17 cellular contexts compared by ENCODE assay signal in genomic region chr4:143393195-143393594, GRCh38. TPM values are rescaled to one million over a fixed set of nuclear protein-coding genes. Genes with fewer than 3 reads are reported as not detected.
DNase-seq lines count a peak whose midpoint lies in the region; ATAC-seq and TF ChIP-seq lines count a peak whose summit lies in the region.
"Had no signal": no experiment of that assay in that cellular context is flagged by ENCODE, and none has a peak within 500 bp of the region (broad histone marks: within the 10 kb centered on the region; RNA-seq: fewer than 3 reads in every experiment).

No MANE protein-coding gene starts in this region.

- no peaks in the 10 kb centered on the region for H3K27me3 ChIP-seq in DOHH2 (ENCODE audit: control insufficient read depth, low read length)

- H3K27ac ChIP-seq in DOHH2 (ENCODE audit: low read depth, low read length) = peak overlapping the region; percentile 96
- H3K27ac ChIP-seq in coronary artery = peak overlapping the region; percentile 37 to 57
- H3K27ac ChIP-seq in substantia nigra (ENCODE audit: low read depth, low read length, poor library complexity, severe bottlenecking) = peak overlapping the region; percentile 66
- H3K27ac ChIP-seq: PC-9 had no signal

- peaks cover 95% of the 10 kb centered on the region for H3K4me1 ChIP-seq in DOHH2 (ENCODE audit: control insufficient read depth, low read length)

- DNase-seq in NAMALWA (ENCODE audit: low spot score) = peak; percentile 22
- no peak for DNase-seq in coronary artery (ENCODE audit: low spot score)
- no peak for DNase-seq in substantia nigra (lab: John Stamatoyannopoulos, UW)
- DNase-seq in SK-N-DZ (ENCODE audit: low spot score) = no peak
- DNase-seq: AML-193; Calu3; CD4-positive, alpha-beta T cell; DMS53; H9; NCI-H1436 treated with DMSO at 0.1 percent for 48 hours; NCI-H2029 treated with DMSO at 0.1 percent for 48 hours; NCI-H774; PC-9 had no signal

- peaks cover 88% of the 10 kb centered on the region for H3K79me2 ChIP-seq in DOHH2 (ENCODE audit: control insufficient read depth, low read length)

- ATAC-seq in HG02852 (IDR thresholded peaks at IDR 0.05; ENCODE audit: unreplicated experiment) = no peak
- ATAC-seq in HG02623 (IDR thresholded peaks at IDR 0.05; ENCODE audit: unreplicated experiment) = no peak
- ATAC-seq: K562 had no signal

- H3K4me2 ChIP-seq in DOHH2 (ENCODE audit: low read length) = peak overlapping the region; percentile 90
- H3K4me2 ChIP-seq: PC-9 had no signal

- H3F3A ChIP-seq in DOHH2 (ENCODE audit: control insufficient read depth, insufficient read depth) = peaks cover 33% of the 10 kb centered on the region

- H3K36me3 ChIP-seq in DOHH2 (ENCODE audit: control insufficient read depth, low read length) = peaks cover 50% of the 10 kb centered on the region

- TF ChIP-seq CTCF in DOHH2 (IDR thresholded peaks at IDR 0.05; ENCODE audit: low read depth, low read length, poor library complexity, severe bottlenecking) = no peak
- TF ChIP-seq CTCF in coronary artery (IDR thresholded peaks at IDR 0.05) = no peak

- no peaks in the 10 kb centered on the region for H3K9me3 ChIP-seq in DOHH2 (ENCODE audit: control insufficient read depth, insufficient read depth, low read length)

- H3K4me3 ChIP-seq in DOHH2 (ENCODE audit: low read length) (peak overlapping the region; percentile 77), coronary artery (no peak overlapping the region)
- H3K4me3 ChIP-seq: K562, PC-9 had no signal

- no peaks in the 10 kb centered on the region for H3K9me2 ChIP-seq in DOHH2 (replicated peaks; ENCODE audit: control insufficient read depth, low read length)

- H4K20me1 ChIP-seq in DOHH2 (ENCODE audit: control insufficient read depth, insufficient read depth, low read depth, low read length) = no peaks in the 10 kb centered on the region

RNA-seq across cellular contexts. Expression of gene GAB1, which starts 56.5 kb away (rescaled TPM):
- polyA plus RNA-seq in SK-N-DZ (2014; cell fraction: cytosol; rRNA removed) = 6.3 and 6.6 TPM in 2 replicates
- 7.7 and 13.0 TPM in 2 replicates for polyA plus RNA-seq in SK-N-DZ (2014; cell fraction: nucleus; rRNA removed)
